In genomic region chrX:42456301-42456700, GRCh38 we compare ENCODE assay signal across 27 cellular contexts.
"Had no signal": no experiment of that assay in that cellular context is flagged by ENCODE, and none has a peak within 500 bp of the region (broad histone marks: within the 10 kb centered on the region; RNA-seq: fewer than 3 reads in every experiment).

No MANE protein-coding gene starts in this region.

- H3K9me3 ChIP-seq: gastrocnemius medialis, mucosa of descending colon, stomach, tibial artery had no signal

- DNase-seq: cerebellar nuclear complex; dorsolateral prefrontal cortex; effector CD4-positive, alpha-beta T cell; foreskin fibroblast; gastrocnemius medialis; head of caudate nucleus; left colon; mesenchymal stem cell; mucosa of descending colon; naive B cell; right lobe of liver; stimulated activated CD4-positive, alpha-beta T cell treated with anti-CD3 and anti-CD28 coated beads, Interleukin-12 subunit alpha, Interleukin-12 subunit beta, amount 100 ng/mL, for 4 hours; stimulated activated CD4-positive, alpha-beta T cell treated with anti-CD3 and anti-CD28 coated beads, Interleukin-1b, Interleukin-23, amount 100 ng/mL, for 48 hours; stimulated activated CD4-positive, alpha-beta T cell treated with anti-CD3 and anti-CD28 coated beads, Interleukin-4, amount 100 ng/mL, for 1 hour; stimulated activated naive CD4-positive, alpha-beta T cell treated with Interleukin-2 at 50 U/mL for 16 hours; stomach; tibial artery had no signal

- H3K9me3 Mint-ChIP-seq: natural killer cell treated with Interleukin-12 subunit alpha and Interleukin-12 subunit beta and Interleukin-15 and Interleukin-18, amount 100 ng/mL, for 72 hours; stimulated activated effector memory CD8-positive, alpha-beta T cell treated with anti-CD3 and anti-CD28 coated beads, Interleukin-12 subunit alpha, Interleukin-12 subunit beta, amount 100 ng/mL, for 72 hours; type B pancreatic cell had no signal

- H3K27ac ChIP-seq: dorsolateral prefrontal cortex, epithelial cell of prostate, gastrocnemius medialis, neural progenitor cell, parathyroid adenoma, right lobe of liver, stomach, tibial artery had no signal

- H3K4me3 Mint-ChIP-seq: mesothelial cell of epicardium; naive B cell; natural killer cell treated with Interleukin-12 subunit alpha and Interleukin-12 subunit beta and Interleukin-15 and Interleukin-18, amount 100 ng/mL, for 72 hours; neural progenitor cell; stimulated activated effector memory CD8-positive, alpha-beta T cell treated with anti-CD3 and anti-CD28 coated beads, Interleukin-12 subunit alpha, Interleukin-12 subunit beta, amount 100 ng/mL, for 72 hours; type B pancreatic cell had no signal

- H3K27me3 Mint-ChIP-seq: naive B cell, progenitor cell of endocrine pancreas, type B pancreatic cell had no signal

- H3K4me1 ChIP-seq: gastrocnemius medialis, parathyroid adenoma, right lobe of liver, tibial artery had no signal

- H3K36me3 ChIP-seq: gastrocnemius medialis, neural progenitor cell, right lobe of liver, stomach, tibial artery had no signal

- ATAC-seq: esophagus mucosa; gastrocnemius medialis; left colon; mucosa of descending colon; natural killer cell treated with Interleukin-12 subunit alpha and Interleukin-12 subunit beta and Interleukin-15 and Interleukin-18, amount 100 ng/mL, for 72 hours; right lobe of liver; stimulated activated effector memory CD8-positive, alpha-beta T cell treated with anti-CD3 and anti-CD28 coated beads, Interleukin-12 subunit alpha, Interleukin-12 subunit beta, amount 100 ng/mL, for 72 hours had no signal

- H3K27me3 ChIP-seq: neural progenitor cell, right lobe of liver, stomach, tibial artery had no signal

- H3K4me3 ChIP-seq: dorsolateral prefrontal cortex, gastrocnemius medialis, mucosa of descending colon, neural progenitor cell, right lobe of liver, smooth muscle cell, stomach, tibial artery had no signal

- H3K4me1 Mint-ChIP-seq: mesothelial cell of epicardium; naive B cell; neural progenitor cell; stimulated activated effector memory CD8-positive, alpha-beta T cell treated with anti-CD3 and anti-CD28 coated beads, Interleukin-12 subunit alpha, Interleukin-12 subunit beta, amount 100 ng/mL, for 72 hours had no signal

- H3K27ac Mint-ChIP-seq: mesothelial cell of epicardium; naive B cell; natural killer cell treated with Interleukin-12 subunit alpha and Interleukin-12 subunit beta and Interleukin-15 and Interleukin-18, amount 100 ng/mL, for 72 hours; neural progenitor cell; progenitor cell of endocrine pancreas; stimulated activated effector memory CD8-positive, alpha-beta T cell treated with anti-CD3 and anti-CD28 coated beads, Interleukin-12 subunit alpha, Interleukin-12 subunit beta, amount 100 ng/mL, for 72 hours; type B pancreatic cell had no signal

- H3K36me3 Mint-ChIP-seq: mesothelial cell of epicardium; naive B cell; natural killer cell treated with Interleukin-12 subunit alpha and Interleukin-12 subunit beta and Interleukin-15 and Interleukin-18, amount 100 ng/mL, for 72 hours; neural progenitor cell; type B pancreatic cell had no signal
